15 cellular contexts compared by ENCODE assay signal in the genomic region with DNA sequence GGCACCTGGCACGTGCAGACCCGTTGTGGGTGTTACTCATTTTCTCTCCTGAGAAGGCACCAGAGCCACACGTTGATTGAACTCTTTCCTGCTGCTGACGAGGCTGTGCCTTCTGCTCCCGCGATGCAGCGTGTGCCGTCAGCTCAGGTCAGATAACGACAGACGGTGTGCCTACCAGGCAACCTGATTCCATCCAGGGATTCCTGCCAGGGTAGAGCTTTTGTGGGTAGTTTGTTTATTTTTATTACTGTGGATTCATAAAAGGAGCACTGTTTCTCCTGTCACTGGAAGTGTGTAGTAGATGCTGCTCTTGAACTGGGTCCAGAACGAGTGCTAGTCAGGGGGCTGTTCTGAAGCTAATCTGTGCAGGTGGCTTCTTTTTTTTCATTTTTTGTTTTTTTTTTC. TPM values are rescaled to one million over a fixed set of nuclear protein-coding genes. Genes with fewer than 3 reads are reported as not detected.
DNase-seq lines count a peak whose midpoint lies in the region; ATAC-seq, FAIRE-seq and TF ChIP-seq lines count a peak whose summit lies in the region.
"Had no signal": no experiment of that assay in that cellular context is flagged by ENCODE, and none has a peak within 500 bp of the region (broad histone marks: within the 10 kb centered on the region; RNA-seq: fewer than 3 reads in every experiment).

No MANE protein-coding gene starts in this region.

- H2AFZ ChIP-seq in astrocyte (ENCODE audit: low read depth, low read length): no peak overlapping the region

- no peaks in the 10 kb centered on the region for H3K9me3 Mint-ChIP-seq in activated naive CD4-positive, alpha-beta T cell treated with anti-CD3 and anti-CD28 coated beads, Interleukin-2, amount 50 U/mL, for 72 hours
- no peaks in the 10 kb centered on the region for H3K9me3 Mint-ChIP-seq in activated naive CD4-positive, alpha-beta T cell treated with anti-CD3 and anti-CD28 coated beads for 36 hours
- no peaks in the 10 kb centered on the region for H3K9me3 Mint-ChIP-seq in astrocyte (ENCODE audit: unreplicated experiment)

- H3K36me3 ChIP-seq in astrocyte (ENCODE audit: insufficient read depth, low read length) (peaks cover 49% of the 10 kb centered on the region), thymus (ENCODE audit: control insufficient read depth, insufficient read depth) (peaks cover 82% of the 10 kb centered on the region), Peyer's patch (peaks cover 0 to 95% (median 0%) of the 10 kb centered on the region in 3 donors), suprapubic skin (peaks cover 93% of the 10 kb centered on the region)

- H3K36me3 Mint-ChIP-seq in activated naive CD4-positive, alpha-beta T cell treated with anti-CD3 and anti-CD28 coated beads, Interleukin-2, amount 50 U/mL, for 72 hours: peaks cover 11 to 31% of the 10 kb centered on the region in 2 donors
- peaks cover 59% of the 10 kb centered on the region for H3K36me3 Mint-ChIP-seq in activated naive CD4-positive, alpha-beta T cell treated with anti-CD3 and anti-CD28 coated beads for 36 hours (ENCODE audit: low read depth)
- peaks cover 20% of the 10 kb centered on the region for H3K36me3 Mint-ChIP-seq in astrocyte (ENCODE audit: low read depth, unreplicated experiment)

- no peak overlapping the region for H3K4me2 ChIP-seq in astrocyte (ENCODE audit: low read length)

- H3K27ac ChIP-seq in astrocyte (ENCODE audit: low read depth, low read length): no peak overlapping the region
- H3K27ac ChIP-seq in thymus (ENCODE audit: low read depth): peak overlapping the region; percentile 31
- no peak overlapping the region for H3K27ac ChIP-seq in Peyer's patch
- H3K27ac ChIP-seq in suprapubic skin: no peak overlapping the region
- H3K27ac ChIP-seq: upper lobe of right lung had no signal

- H3K9me3 ChIP-seq in astrocyte (ENCODE audit: insufficient read depth, low read depth, low read length) (no peaks in the 10 kb centered on the region), thymus (ENCODE audit: control insufficient read depth) (no peaks in the 10 kb centered on the region), Peyer's patch (no peaks in the 10 kb centered on the region), suprapubic skin (no peaks in the 10 kb centered on the region)
- H3K9me3 ChIP-seq: upper lobe of right lung had no signal

- no peak for FAIRE-seq in astrocyte (lab: Jason Lieb, UNC)
- FAIRE-seq: GM19239 had no signal

- H3K4me3 ChIP-seq in astrocyte (ENCODE audit: insufficient read depth, low read depth, low read length) (no peak overlapping the region), thymus (ENCODE audit: low read length) (no peak overlapping the region), Peyer's patch (no peak overlapping the region), suprapubic skin (no peak overlapping the region)
- H3K4me3 ChIP-seq: upper lobe of right lung had no signal

- TF ChIP-seq CTCF in astrocyte (IDR thresholded peaks at IDR 0.05; ENCODE audit: insufficient read depth, low read depth, low read length) (no peak), Peyer's patch (IDR thresholded peaks at IDR 0.05) (no peak), suprapubic skin (IDR thresholded peaks at IDR 0.05) (no peak)

- H3K4me1 Mint-ChIP-seq in activated naive CD4-positive, alpha-beta T cell treated with anti-CD3 and anti-CD28 coated beads for 36 hours (ENCODE audit: low read depth): no peaks in the 10 kb centered on the region
- H3K4me1 Mint-ChIP-seq in astrocyte (ENCODE audit: low read depth, unreplicated experiment): no peaks in the 10 kb centered on the region

- intact Hi-C loops in activated naive CD4-positive, alpha-beta T cell treated with anti-CD3 and anti-CD28 coated beads for 36 hours (cut with micrococcal nuclease): no loop called here

- no peak overlapping the region for H3K9ac ChIP-seq in astrocyte (ENCODE audit: low read length)

- no peaks in the 10 kb centered on the region for H3K27me3 Mint-ChIP-seq in activated naive CD4-positive, alpha-beta T cell treated with anti-CD3 and anti-CD28 coated beads for 36 hours (ENCODE audit: low read depth)
- no peaks in the 10 kb centered on the region for H3K27me3 Mint-ChIP-seq in astrocyte (ENCODE audit: low read depth, unreplicated experiment)
- H3K27me3 Mint-ChIP-seq: progenitor cell of endocrine pancreas had no signal

- H3K27me3 ChIP-seq in astrocyte (ENCODE audit: insufficient read depth, low read length) (no peaks in the 10 kb centered on the region), thymus (ENCODE audit: control insufficient read depth, insufficient read depth) (no peaks in the 10 kb centered on the region), Peyer's patch (no peaks in the 10 kb centered on the region), suprapubic skin (no peaks in the 10 kb centered on the region)
- H3K27me3 ChIP-seq: upper lobe of right lung had no signal

- peak overlapping the region; percentile 57 to 96 for H3K27ac Mint-ChIP-seq in activated naive CD4-positive, alpha-beta T cell treated with anti-CD3 and anti-CD28 coated beads, Interleukin-2, amount 50 U/mL, for 72 hours
- no peak overlapping the region for H3K27ac Mint-ChIP-seq in activated naive CD4-positive, alpha-beta T cell treated with anti-CD3 and anti-CD28 coated beads for 36 hours
- H3K27ac Mint-ChIP-seq in astrocyte (ENCODE audit: unreplicated experiment): no peak overlapping the region
- H3K27ac Mint-ChIP-seq: progenitor cell of endocrine pancreas had no signal

- H3K4me3 Mint-ChIP-seq in activated naive CD4-positive, alpha-beta T cell treated with anti-CD3 and anti-CD28 coated beads for 36 hours: no peak overlapping the region
- peak overlapping the region; percentile 34 for H3K4me3 Mint-ChIP-seq in astrocyte (ENCODE audit: unreplicated experiment)

- TF ChIP-seq EP300 in suprapubic skin (IDR thresholded peaks at IDR 0.05): no peak

- H3K4me1 ChIP-seq in astrocyte (ENCODE audit: insufficient read depth, low read length): no peaks in the 10 kb centered on the region
- no peaks in the 10 kb centered on the region for H3K4me1 ChIP-seq in thymus (ENCODE audit: control insufficient read depth, insufficient read depth, low read length)
- no peaks in the 10 kb centered on the region for H3K4me1 ChIP-seq in Peyer's patch
- peaks cover 9% of the 10 kb centered on the region for H3K4me1 ChIP-seq in suprapubic skin

- 88% methylated on average over 11 of the region's 11 CpGs for WGBS in thymus
- 72% methylated on average over 10 of the region's 11 CpGs for WGBS in suprapubic skin

- CTCF ChIA-PET in activated naive CD4-positive, alpha-beta T cell treated with anti-CD3 and anti-CD28 coated beads for 36 hours (lab: Charles Lee): no interaction called here

- peak in 1 of 2 donors; percentile 24 for DNase-seq in activated naive CD4-positive, alpha-beta T cell treated with anti-CD3 and anti-CD28 coated beads, Interleukin-2, amount 50 U/mL, for 72 hours (ENCODE audit: low spot score in 2 of 2)
- DNase-seq in activated naive CD4-positive, alpha-beta T cell treated with anti-CD3 and anti-CD28 coated beads for 36 hours: no peak
- peak; percentile 95 for DNase-seq in NCI-H1694 treated with DMSO at 0.1 percent for 48 hours (lab: John Stamatoyannopoulos, UW)
- DNase-seq in astrocyte (ENCODE audit: low read depth): peak; percentile 44
- DNase-seq in Peyer's patch: no peak
- DNase-seq in suprapubic skin (ENCODE audit: low spot score in 2 of 2): no peak
- DNase-seq in OCI-M2 (lab: John Stamatoyannopoulos, UW; ENCODE audit: unreplicated experiment): no peak
- DNase-seq: DND-41; islet precursor cell; NCI-H748 treated with DMSO at 0.1 percent for 48 hours; stimulated activated CD8-positive, alpha-beta memory T cell treated with anti-CD3 and anti-CD28 coated beads, Interleukin-4, amount 100 ng/mL, for 48 hours; upper lobe of right lung had no signal

- ATAC-seq in activated naive CD4-positive, alpha-beta T cell treated with anti-CD3 and anti-CD28 coated beads, Interleukin-2, amount 50 U/mL, for 72 hours: peak; percentile 65 to 70
- ATAC-seq: upper lobe of right lung had no signal

- H4K20me1 ChIP-seq in astrocyte (ENCODE audit: insufficient read depth, low read length): peaks cover 43% of the 10 kb centered on the region

- TF ChIP-seq POLR2A in Peyer's patch (IDR thresholded peaks at IDR 0.05) (no peak), suprapubic skin (IDR thresholded peaks at IDR 0.05) (no peak)

- H3K79me2 ChIP-seq in astrocyte (ENCODE audit: insufficient read depth, low read length): peaks cover 10% of the 10 kb centered on the region

RNA-seq across cellular contexts. Expression of a gene that starts 20.7 kb away (rescaled TPM):
- total RNA-seq in activated naive CD4-positive, alpha-beta T cell treated with anti-CD3 and anti-CD28 coated beads, Interleukin-2, amount 50 U/mL, for 72 hours: 10 to 100 TPM; 82.1 to 82.7 TPM
- total RNA-seq in activated naive CD4-positive, alpha-beta T cell treated with anti-CD3 and anti-CD28 coated beads for 36 hours: 10 to 100 TPM; 39.4 to 40.2 TPM
- 52.3 and 52.6 TPM in 2 replicates for total RNA-seq in astrocyte
- polyA plus RNA-seq in thymus: 56.1 TPM
- total RNA-seq in Peyer's patch: 10 to 100 TPM; 49.6 to 95.7 (median 64.2) TPM
- 10 to 100 TPM; 70.7 to 93.0 (median 83.9) TPM for total RNA-seq in suprapubic skin

RNA-seq across cellular contexts. Expression of a gene that starts 22.2 kb away (rescaled TPM):
- 10 to 100 TPM in 1 of 2 donors, 1 to 10 TPM in 1; 8.2 to 65.4 TPM for total RNA-seq in activated naive CD4-positive, alpha-beta T cell treated with anti-CD3 and anti-CD28 coated beads, Interleukin-2, amount 50 U/mL, for 72 hours
- 10 to 100 TPM; 20.5 to 21.8 TPM for total RNA-seq in activated naive CD4-positive, alpha-beta T cell treated with anti-CD3 and anti-CD28 coated beads for 36 hours
- 2.7 and 4.3 TPM in 2 replicates for total RNA-seq in astrocyte
- 10.5 TPM for polyA plus RNA-seq in thymus
- total RNA-seq in Peyer's patch: 10 to 100 TPM in 3 of 4 donors, 1 to 10 TPM in 1; 1.7 to 14.3 (median 11.1) TPM
- total RNA-seq in suprapubic skin: 10 to 100 TPM in 2 of 4 donors, 1 to 10 TPM in 2; 7.2 to 15.8 (median 9.6) TPM

RNA-seq across cellular contexts. Expression of a gene that starts 31.9 kb away (rescaled TPM):
- total RNA-seq in activated naive CD4-positive, alpha-beta T cell treated with anti-CD3 and anti-CD28 coated beads, Interleukin-2, amount 50 U/mL, for 72 hours: 10 to 100 TPM in 1 of 2 donors, 1 to 10 TPM in 1; 10.0 to 21.4 TPM
- total RNA-seq in activated naive CD4-positive, alpha-beta T cell treated with anti-CD3 and anti-CD28 coated beads for 36 hours: 1 to 10 TPM; 7.9 to 8.3 TPM
- 27.5 and 27.7 TPM in 2 replicates for total RNA-seq in astrocyte
- polyA plus RNA-seq in thymus: 13.4 TPM
- total RNA-seq in Peyer's patch: 1 to 10 TPM; 5.8 to 7.4 (median 6.4) TPM
- total RNA-seq in suprapubic skin: 10 to 100 TPM; 17.7 to 32.4 (median 24.3) TPM

RNA-seq across cellular contexts. Expression of a gene that starts 34.4 kb away (rescaled TPM):
- total RNA-seq in activated naive CD4-positive, alpha-beta T cell treated with anti-CD3 and anti-CD28 coated beads, Interleukin-2, amount 50 U/mL, for 72 hours: 10 to 100 TPM; 14.2 to 18.8 TPM
- 1 to 10 TPM; 1.1 to 1.7 TPM for total RNA-seq in activated naive CD4-positive, alpha-beta T cell treated with anti-CD3 and anti-CD28 coated beads for 36 hours
- total RNA-seq in astrocyte: 0.75 and 0.99 TPM in 2 replicates
- polyA plus RNA-seq in thymus: 8.2 TPM
- 1 to 10 TPM in 2 of 4 donors, under 1 TPM in 2; 0.18 to 2.1 (median 1.1) TPM for total RNA-seq in Peyer's patch
- total RNA-seq in suprapubic skin: 1 to 10 TPM; 1.1 to 5.1 (median 1.8) TPM

RNA-seq across cellular contexts. Expression of a gene that starts 45.4 kb away (rescaled TPM):
- total RNA-seq in activated naive CD4-positive, alpha-beta T cell treated with anti-CD3 and anti-CD28 coated beads, Interleukin-2, amount 50 U/mL, for 72 hours: 10 to 100 TPM; 21.3 to 32.7 TPM
- 10 to 100 TPM; 23.3 to 23.9 TPM for total RNA-seq in activated naive CD4-positive, alpha-beta T cell treated with anti-CD3 and anti-CD28 coated beads for 36 hours
- total RNA-seq in astrocyte: 33.0 and 33.4 TPM in 2 replicates
- 51.8 TPM for polyA plus RNA-seq in thymus
- 100 to 1,000 TPM in 3 of 4 donors, 10 to 100 TPM in 1; 70.4 to 189 (median 136) TPM for total RNA-seq in Peyer's patch
- 10 to 100 TPM; 32.3 to 80.1 (median 52.5) TPM for total RNA-seq in suprapubic skin

Comparison
In these comparisons a context has a peak if more than half of its experiments do, and no peak if none do; other contexts are left out.
1. H3K27ac Mint-ChIP-seq: peak in activated naive CD4-positive, alpha-beta T cell treated with anti-CD3 and anti-CD28 coated beads, Interleukin-2, amount 50 U/mL, for 72 hours (2 of 2); none in activated naive CD4-positive, alpha-beta T cell treated with anti-CD3 and anti-CD28 coated beads for 36 hours (single experiment) and astrocyte (single experiment).
2. DNase-seq: peak in NCI-H1694 treated with DMSO at 0.1 percent for 48 hours (single experiment) and astrocyte (single experiment); none in activated naive CD4-positive, alpha-beta T cell treated with anti-CD3 and anti-CD28 coated beads for 36 hours (single experiment), Peyer's patch (0 of 3), suprapubic skin (0 of 2) and OCI-M2 (single experiment).